ENCODE assay signal across 13 cellular contexts in the genomic region with DNA sequence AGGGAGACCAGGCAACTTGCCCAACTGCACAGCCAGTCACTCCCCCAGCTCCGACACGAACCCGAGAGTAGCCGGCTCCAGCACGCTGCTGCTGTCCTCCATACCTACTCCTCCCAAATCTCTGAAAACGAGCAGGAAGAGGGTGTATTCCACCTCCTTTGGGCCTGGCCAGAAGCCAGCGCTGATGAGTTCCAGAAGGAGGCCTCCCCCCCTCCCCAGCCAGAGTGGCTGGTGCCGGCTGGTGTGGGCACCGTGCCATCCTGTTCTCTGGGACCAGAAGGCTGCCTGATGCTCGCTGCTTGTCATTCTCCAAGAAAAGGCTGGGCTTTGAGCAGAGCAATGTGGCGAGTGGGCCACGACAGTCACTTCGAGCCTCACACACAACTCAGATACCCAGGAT. TPM values are rescaled to one million over a fixed set of nuclear protein-coding genes. Genes with fewer than 3 reads are reported as not detected.
DNase-seq lines count a peak whose midpoint lies in the region; ATAC-seq and TF ChIP-seq lines count a peak whose summit lies in the region.
"Had no signal": no experiment of that assay in that cellular context is flagged by ENCODE, and none has a peak within 500 bp of the region (broad histone marks: within the 10 kb centered on the region; RNA-seq: fewer than 3 reads in every experiment).

No MANE protein-coding gene starts in this region.

- H3K27ac Mint-ChIP-seq in H9, result no peak overlapping the region

- no peak overlapping the region for H2BK120ac ChIP-seq in H9 (ENCODE audit: low read depth, low read length, poor library complexity, severe bottlenecking)

- no peak overlapping the region for H3T11ph ChIP-seq in H9 (ENCODE audit: low read length)

- H2BK12ac ChIP-seq in H9 (ENCODE audit: insufficient read length, low read depth, low read length), result no peak overlapping the region

- no peaks in the 10 kb centered on the region for H3K79me1 ChIP-seq in H9 (ENCODE audit: insufficient read depth, low read depth, low read length, poor library complexity, severe bottlenecking)

- H3K4me3 ChIP-seq in GM23248 (no peak overlapping the region), fibroblast of pulmonary artery (replicated peaks; ENCODE audit: low read depth, low read length) (no peak overlapping the region), skeletal muscle tissue (ENCODE audit: low read length in 3 of 3) (no peak overlapping the region)
- H3K4me3 ChIP-seq: SJCRH30 had no signal

- no peaks in the 10 kb centered on the region; the same call in 1 of the 2 replicates for H3K27me3 Mint-ChIP-seq in H9 (ENCODE audit: low read depth)

- H3K14ac ChIP-seq in H9 (ENCODE audit: insufficient read depth, low read length), result no peak overlapping the region

- H3K18ac ChIP-seq in H9 (ENCODE audit: insufficient read length, low read depth, low read length), result no peak overlapping the region

- no peak overlapping the region for H3K4ac ChIP-seq in H9 (ENCODE audit: low read depth, low read length)

- H4K91ac ChIP-seq in H9 (ENCODE audit: insufficient read length, low read depth, low read length), result no peak overlapping the region

- no peak overlapping the region for H4K8ac ChIP-seq in H9 (replicated peaks; ENCODE audit: insufficient read length, low read depth, low read length)

- H2BK5ac ChIP-seq in H9 (ENCODE audit: insufficient read length, low read length), result no peak overlapping the region

- no peaks in the 10 kb centered on the region for H4K20me1 ChIP-seq in GM23248 (ENCODE audit: insufficient read depth)
- H4K20me1 ChIP-seq in H9 (ENCODE audit: control insufficient read depth, insufficient read depth, insufficient read length), result no peaks in the 10 kb centered on the region

- H3K56ac ChIP-seq in H9 (ENCODE audit: insufficient read length, low read depth, low read length), result no peak overlapping the region

- no peak overlapping the region for H3K4me3 Mint-ChIP-seq in H9
- H3K4me3 Mint-ChIP-seq: nephron progenitor cell had no signal

- no peaks in the 10 kb centered on the region for H3K9me2 ChIP-seq in GM23248 (ENCODE audit: insufficient read depth)

- H3K9me3 ChIP-seq in GM23248 (ENCODE audit: low read depth) (no peaks in the 10 kb centered on the region), skeletal muscle tissue (ENCODE audit: control insufficient read depth in 3 of 3, low read length in 3 of 3) (no peaks in the 10 kb centered on the region), H9 (ENCODE audit: control insufficient read depth, low read depth, low read length) (no peaks in the 10 kb centered on the region)
- H3K9me3 ChIP-seq: SJCRH30 had no signal

- H2AFZ ChIP-seq in GM23248 (no peak overlapping the region), H9 (ENCODE audit: low read length) (no peak overlapping the region)

- in situ Hi-C loops in GM23248 (cut with MboI), result no loop called here

- H2BK20ac ChIP-seq in H9 (ENCODE audit: low read depth, low read length, poor library complexity, severe bottlenecking), result no peak overlapping the region

- H3K9ac ChIP-seq in GM23248 (no peak overlapping the region), skeletal muscle tissue (ENCODE audit: low read depth in 1 of 3, low read length in 3 of 3) (peak overlapping the region in 1 of 3 donors; percentile 33), H9 (ENCODE audit: extremely low read depth, insufficient read length, low read length) (no peak overlapping the region)

- H3K36me3 ChIP-seq in GM23248 (ENCODE audit: low read depth) (no peaks in the 10 kb centered on the region), skeletal muscle tissue (ENCODE audit: control insufficient read depth in 3 of 3, insufficient read depth in 3 of 3, low read length in 3 of 3) (no peaks in the 10 kb centered on the region)

- peaks cover 26 to 47% of the 10 kb centered on the region in 2 experiments for H3K4me1 Mint-ChIP-seq in H9

- no peak overlapping the region for H3K23ac ChIP-seq in H9 (ENCODE audit: insufficient read length, low read depth, low read length)

- no peak overlapping the region for H2BK15ac ChIP-seq in H9 (ENCODE audit: low read depth, low read length)

- H3K36me3 Mint-ChIP-seq in H9 (ENCODE audit: insufficient read depth in 1 of 3, low read depth in 3 of 3), result no peaks in the 10 kb centered on the region

- H3K79me2 ChIP-seq in GM23248 (ENCODE audit: insufficient read depth) (no peaks in the 10 kb centered on the region), H9 (ENCODE audit: insufficient read depth, low read length) (no peaks in the 10 kb centered on the region)

- H3K4me1 ChIP-seq in GM23248 (ENCODE audit: insufficient read depth), result no peaks in the 10 kb centered on the region
- peaks cover 48 to 85% (median 59%) of the 10 kb centered on the region in 3 donors for H3K4me1 ChIP-seq in skeletal muscle tissue (ENCODE audit: control insufficient read depth in 3 of 3, insufficient read depth in 3 of 3, low read length in 3 of 3)
- H3K4me1 ChIP-seq in H9 (ENCODE audit: insufficient read depth, low read length), result no peaks in the 10 kb centered on the region; the same call in 1 of the 2 replicates

- no peaks in the 10 kb centered on the region for H3K9me3 Mint-ChIP-seq in H9
- H3K9me3 Mint-ChIP-seq: nephron progenitor cell had no signal

- WGBS in GM23248 (ENCODE audit: low coverage in 1 of 2, low lambda C conversion rate in 2 of 2, missing lambda C conversion rate in 2 of 2), 2 experiments, result 11 to 14% methylated on average over 13 of the region's 13 CpGs
- WGBS in H9 (ENCODE audit: extremely low coverage, insufficient read length, low lambda C conversion rate), result no CpG with 5 or more reads among the region's 13 CpGs

- H3F3A ChIP-seq in GM23248 (ENCODE audit: insufficient read depth), result no peaks in the 10 kb centered on the region

- no peaks in the 10 kb centered on the region for H3K23me2 ChIP-seq in H9 (ENCODE audit: insufficient read length, low read depth, low read length, poor library complexity, severe bottlenecking)

- no peak overlapping the region for H4K5ac ChIP-seq in H9 (ENCODE audit: insufficient read length, low read depth, low read length)

- H3K27ac ChIP-seq in GM23248, result no peak overlapping the region
- peak overlapping the region; percentile 60 for H3K27ac ChIP-seq in skeletal muscle tissue (ENCODE audit: low read depth, low read length)
- no peak overlapping the region for H3K27ac ChIP-seq in H9 (ENCODE audit: insufficient read length, low read depth, low read length)
- H3K27ac ChIP-seq: SJCRH30 had no signal

- DNase-seq in GM23248, result peak; percentile 18
- peak; percentile 92 for DNase-seq in NCI-H345 (lab: John Stamatoyannopoulos, UW)
- DNase-seq in fibroblast of pulmonary artery (ENCODE audit: low read depth), result peak; percentile 23
- DNase-seq in H9, result no peak
- no peak for DNase-seq in cortex of kidney (lab: John Stamatoyannopoulos, UW)
- DNase-seq in AG20443 (ENCODE audit: low spot score), result no peak
- DNase-seq: activated CD4-positive, CD25-positive, alpha-beta regulatory T cell treated with anti-CD3 and anti-CD28 coated beads, Interleukin-2, amount 50 U/mL, for 72 hours; activated gamma-delta T cell treated with Interleukin-2 at 50 U/mL for 16 hours; kidney; nephron progenitor cell; SJCRH30 had no signal

- TF ChIP-seq CTCF in fibroblast of pulmonary artery (IDR thresholded peaks at IDR 0.05; ENCODE audit: low read length, missing control alignments) (no peak), H9 (conservative IDR thresholded peaks at IDR 0.05) (no peak)

- no peak overlapping the region for H2AK5ac ChIP-seq in H9 (ENCODE audit: insufficient read length, low read length)

- H3K27me3 ChIP-seq in GM23248 (replicated peaks; ENCODE audit: insufficient read depth) (peaks cover 6% of the 10 kb centered on the region; the same call in 1 of the 2 replicates), skeletal muscle tissue (ENCODE audit: control insufficient read depth in 3 of 3, insufficient read depth in 3 of 3, low read length in 3 of 3) (no peaks in the 10 kb centered on the region), H9 (ENCODE audit: insufficient read depth, low read length) (no peaks in the 10 kb centered on the region)
- H3K27me3 ChIP-seq: SJCRH30 had no signal

- no peak overlapping the region for H3K4me2 ChIP-seq in GM23248 (ENCODE audit: unreplicated experiment)
- no peak overlapping the region for H3K4me2 ChIP-seq in H9 (ENCODE audit: insufficient read depth, insufficient read length, low read length)

- ATAC-seq in HG03457 (IDR thresholded peaks at IDR 0.05; ENCODE audit: unreplicated experiment), result no peak

RNA-seq across cellular contexts. Expression of a gene that starts 22.2 kb away (rescaled TPM):
- total RNA-seq in GM23248 (2014; rRNA removed; shearing (Covaris generic)), result not detected in 2 replicates
- polyA plus RNA-seq in GM23248 (2016; fragmentation: Nextera tagmentation; extraction: Ambion mirVana), result not detected in 2 replicates
- 3.7 TPM for total RNA-seq in skeletal muscle tissue
- 0.83 TPM in 2 replicates for total RNA-seq in H9 (2021)

Comparison
In these comparisons a context has a peak if more than half of its experiments do, and no peak if none do; other contexts are left out.
1. DNase-seq: peak in GM23248 (single experiment), NCI-H345 (single experiment) and fibroblast of pulmonary artery (single experiment); none in H9 (single experiment), cortex of kidney (single experiment) and AG20443 (single experiment).